In genomic region chr16:1349951-1350350, GRCh38 we compare ENCODE assay signal across 14 cellular contexts. TPM values are rescaled to one million over a fixed set of nuclear protein-coding genes. Genes with fewer than 3 reads are reported as not detected.
DNase-seq lines count a peak whose midpoint lies in the region; ATAC-seq and TF ChIP-seq lines count a peak whose summit lies in the region.
"Had no signal": no experiment of that assay in that cellular context is flagged by ENCODE, and none has a peak within 500 bp of the region (broad histone marks: within the 10 kb centered on the region; RNA-seq: fewer than 3 reads in every experiment).

No MANE protein-coding gene starts in this region.

- TF ChIP-seq POLR2A in HCT116 (IDR thresholded peaks at IDR 0.05; ENCODE audit: borderline replicate concordance, extremely low read depth, insufficient read depth, insufficient read length) = no peak

- BruUV-seq in HCT116 (replicated peaks; lab: Mats Ljungman, UMichigan) = no TSS peak

- no peak for TF ChIP-seq RAD21 in HCT116 (IDR thresholded peaks at IDR 0.05; ENCODE audit: low read depth)

- ATAC-seq in HCT116 = no peak
- no peak for ATAC-seq in activated T-helper 17 cell treated with anti-CD3 and anti-CD28 coated beads, Interleukin-2, amount 50 U/mL, for 72 hours (replicated peaks)
- no peak for ATAC-seq in naive thymus-derived CD8-positive, alpha-beta T cell
- ATAC-seq in lower lobe of right lung = no peak
- ATAC-seq in GM19324 (IDR thresholded peaks at IDR 0.05; ENCODE audit: low FRiP score, unreplicated experiment) = no peak
- no peak for ATAC-seq in GM19463 (IDR thresholded peaks at IDR 0.05; ENCODE audit: unreplicated experiment)

- no peaks in the 10 kb centered on the region for H3K27me3 ChIP-seq in CD4-positive, alpha-beta memory T cell (ENCODE audit: insufficient read depth, low read length)
- H3K27me3 ChIP-seq in HCT116 (ENCODE audit: insufficient read depth, low read length) = no peaks in the 10 kb centered on the region
- H3K27me3 ChIP-seq in lower lobe of right lung (ENCODE audit: low read depth) = no peaks in the 10 kb centered on the region

- peak overlapping the region; percentile 78; the same call in 1 of the 2 replicates for H3K4me2 ChIP-seq in HCT116 (ENCODE audit: low read length)

- RAD21 ChIA-PET in HCT116 (lab: Charles Lee; ENCODE audit: low non-redundant PET in 1 of 2, low total read pairs in 2 of 2, uncharacterized antibody in 2 of 2, unreplicated experiment in 2 of 2) = no interaction called here

- H3K9me3 ChIP-seq in CD4-positive, alpha-beta memory T cell (ENCODE audit: control insufficient read depth in 1 of 2, low read length in 2 of 2) = no peaks in the 10 kb centered on the region
- H3K9me3 ChIP-seq in HCT116 (ENCODE audit: control insufficient read depth in 1 of 2, insufficient read depth in 1 of 2, low read depth in 1 of 2, low read length in 2 of 2) (no peaks in the 10 kb centered on the region), lower lobe of right lung (no peaks in the 10 kb centered on the region)

- no peak overlapping the region for H2AFZ ChIP-seq in HCT116 (ENCODE audit: low read depth, low read length, poor library complexity, severe bottlenecking)

- no peak overlapping the region for H3K9ac ChIP-seq in HCT116 (ENCODE audit: low read length)

- TF ChIP-seq CTCF in HCT116 (IDR thresholded peaks at IDR 0.05 in 2 of 3, conservative IDR thresholded peaks at IDR 0.05 in 1 of 3; ENCODE audit: borderline replicate concordance in 1 of 3, insufficient read depth in 1 of 3, low read depth in 2 of 3, low read length in 2 of 3) (no peak), lower lobe of right lung (IDR thresholded peaks at IDR 0.05) (no peak)

- H3K36me3 Mint-ChIP-seq in CD4-positive, alpha-beta memory T cell = peaks cover 4 to 8% of the 10 kb centered on the region in 2 donors
- peaks cover 18% of the 10 kb centered on the region for H3K36me3 Mint-ChIP-seq in activated T-helper 17 cell treated with anti-CD3 and anti-CD28 coated beads, Interleukin-2, amount 50 U/mL, for 72 hours (ENCODE audit: low read depth)
- peaks cover 0 to 11% (median 0%) of the 10 kb centered on the region in 3 donors for H3K36me3 Mint-ChIP-seq in naive thymus-derived CD8-positive, alpha-beta T cell

- H3K36me3 ChIP-seq in CD4-positive, alpha-beta memory T cell (ENCODE audit: insufficient read depth, low read length) = peaks cover 17% of the 10 kb centered on the region
- H3K36me3 ChIP-seq in HCT116 (ENCODE audit: control insufficient read depth in 1 of 2, insufficient read depth in 2 of 2, low read length in 2 of 2) (peaks cover 0 to 9% of the 10 kb centered on the region in 2 experiments; a peak in 1 of 4 replicates), lower lobe of right lung (peaks cover 30% of the 10 kb centered on the region)

- peaks cover 15 to 39% (median 25%) of the 10 kb centered on the region in 4 donors for H3K4me1 Mint-ChIP-seq in CD4-positive, alpha-beta memory T cell
- H3K4me1 Mint-ChIP-seq in activated T-helper 17 cell treated with anti-CD3 and anti-CD28 coated beads, Interleukin-2, amount 50 U/mL, for 72 hours = peaks cover 10% of the 10 kb centered on the region
- H3K4me1 Mint-ChIP-seq in naive thymus-derived CD8-positive, alpha-beta T cell = peaks cover 11 to 35% (median 30%) of the 10 kb centered on the region in 4 donors

- peaks cover 48% of the 10 kb centered on the region for H3K79me2 ChIP-seq in HCT116 (ENCODE audit: insufficient read depth, low read length)

- H3K9me3 Mint-ChIP-seq in CD4-positive, alpha-beta memory T cell = peaks cover 0 to 11% (median 0%) of the 10 kb centered on the region in 8 donors
- no peaks in the 10 kb centered on the region for H3K9me3 Mint-ChIP-seq in activated T-helper 17 cell treated with anti-CD3 and anti-CD28 coated beads, Interleukin-2, amount 50 U/mL, for 72 hours
- H3K9me3 Mint-ChIP-seq in naive thymus-derived CD8-positive, alpha-beta T cell = peaks cover 0 to 2% (median 0%) of the 10 kb centered on the region in 9 donors

- no peak overlapping the region for H3K27ac ChIP-seq in CD4-positive, alpha-beta memory T cell (ENCODE audit: low read depth, low read length)
- H3K27ac ChIP-seq in HCT116 (ENCODE audit: low read depth, low read length) (no peak overlapping the region), lower lobe of right lung (no peak overlapping the region)
- H3K27ac ChIP-seq: epithelial cell of prostate had no signal

- intact Hi-C loops in CD4-positive, alpha-beta memory T cell (cut with micrococcal nuclease) = no loop called here
- intact Hi-C loops in HCT116 (cut with micrococcal nuclease) (no loop called here), lower lobe of right lung (cut with DNase I) (no loop called here)

- CTCF ChIA-PET in CD4-positive, alpha-beta memory T cell (lab: Charles Lee; ENCODE audit: partially characterized antibody) = interaction anchor here (0.6 kb wide), 1 partner anchor 14 kb away, joined by 3 read pairs; no protein-coding TSS in a partner anchor
- CTCF ChIA-PET in HCT116 (lab: Charles Lee) = no interaction called here

- H4K20me1 ChIP-seq in HCT116 (ENCODE audit: insufficient read depth) = no peaks in the 10 kb centered on the region

- no peaks in the 10 kb centered on the region for H3K27me3 Mint-ChIP-seq in CD4-positive, alpha-beta memory T cell
- no peaks in the 10 kb centered on the region for H3K27me3 Mint-ChIP-seq in activated T-helper 17 cell treated with anti-CD3 and anti-CD28 coated beads, Interleukin-2, amount 50 U/mL, for 72 hours
- H3K27me3 Mint-ChIP-seq in naive thymus-derived CD8-positive, alpha-beta T cell = no peaks in the 10 kb centered on the region

- H3K27ac Mint-ChIP-seq in CD4-positive, alpha-beta memory T cell = peak overlapping the region in 4 of 7 donors; percentile 37 to 85 (median 82)
- H3K27ac Mint-ChIP-seq in activated T-helper 17 cell treated with anti-CD3 and anti-CD28 coated beads, Interleukin-2, amount 50 U/mL, for 72 hours = no peak overlapping the region
- H3K27ac Mint-ChIP-seq in naive thymus-derived CD8-positive, alpha-beta T cell = peak overlapping the region in 6 of 10 donors; percentile 4 to 77 (median 71)

- DNase-seq in CD4-positive, alpha-beta memory T cell = peak in 1 of 5 donors; percentile 1
- DNase-seq in HCT116 (ENCODE audit: low read depth, low spot score) (no peak), lower lobe of right lung (no peak)
- no peak for DNase-seq in naive thymus-derived CD8-positive, alpha-beta T cell
- DNase-seq: activated gamma-delta T cell; C1 segment of cervical spinal cord; cerebellar nuclear complex; NCI-H1105 treated with DMSO at 0.1 percent for 48 hours; NCI-H345; stimulated activated CD4-positive, alpha-beta T cell treated with anti-CD3 and anti-CD28 coated beads, Interleukin-2, amount 100 ng/mL, for 48 hours had no signal

- peaks cover 23% of the 10 kb centered on the region for H3K4me1 ChIP-seq in CD4-positive, alpha-beta memory T cell (ENCODE audit: insufficient read depth, low read length)
- H3K4me1 ChIP-seq in HCT116 (ENCODE audit: control insufficient read depth in 1 of 2, insufficient read depth in 2 of 2, low read length in 2 of 2) (peaks cover 14 to 19% of the 10 kb centered on the region in 2 experiments), lower lobe of right lung (peaks cover 35% of the 10 kb centered on the region)

- POLR2A ChIA-PET in CD4-positive, alpha-beta memory T cell (lab: Charles Lee; ENCODE audit: partially characterized antibody) = interaction anchor here (0.8 to 1.9 kb wide), 3 partner anchors 10 to 41 kb away, joined by 3 to 7 read pairs (median 3); partner anchors contain the start of gene UBE2I
- POLR2A ChIA-PET in HCT116 (lab: Charles Lee) = no interaction called here
- POLR2A ChIA-PET in naive thymus-derived CD8-positive, alpha-beta T cell (lab: Charles Lee) = no interaction called here

- H3K4me3 Mint-ChIP-seq in CD4-positive, alpha-beta memory T cell = peak overlapping the region; percentile 22 to 82 (median 68)
- peak overlapping the region; percentile 76 for H3K4me3 Mint-ChIP-seq in activated T-helper 17 cell treated with anti-CD3 and anti-CD28 coated beads, Interleukin-2, amount 50 U/mL, for 72 hours
- H3K4me3 Mint-ChIP-seq in naive thymus-derived CD8-positive, alpha-beta T cell = peak overlapping the region in 9 of 10 donors; percentile 14 to 86 (median 66)

- no peak overlapping the region for H3K4me3 ChIP-seq in CD4-positive, alpha-beta memory T cell (ENCODE audit: low read length in 2 of 2)
- H3K4me3 ChIP-seq in HCT116 (replicated peaks in 1 of 2; ENCODE audit: low read depth in 1 of 2, low read length in 2 of 2) (no peak overlapping the region), lower lobe of right lung (no peak overlapping the region)

- H3K9me2 ChIP-seq in HCT116 (ENCODE audit: insufficient read depth) = no peaks in the 10 kb centered on the region

RNA-seq across cellular contexts. Expression of gene TSR3, which starts 1.7 kb away (rescaled TPM):
- 10 to 100 TPM; 38.1 to 40.3 TPM for total RNA-seq in CD4-positive, alpha-beta memory T cell
- polyA plus RNA-seq in CD4-positive, alpha-beta memory T cell = 100 to 1,000 TPM in 1 of 2 donors, 10 to 100 TPM in 1; 99.0 to 116 TPM
- total RNA-seq in HCT116 (2021; ENCODE audit: unreplicated experiment) (52.7 TPM), lower lobe of right lung (39.5 TPM)
- 40.4 and 42.8 TPM in 2 replicates for polyA plus RNA-seq in HCT116 (2012)
- total RNA-seq in activated T-helper 17 cell treated with anti-CD3 and anti-CD28 coated beads, Interleukin-2, amount 50 U/mL, for 72 hours = 10 to 100 TPM; 36.7 to 64.2 TPM
- total RNA-seq in naive thymus-derived CD8-positive, alpha-beta T cell = 10 to 100 TPM; 37.1 to 41.2 TPM
- polyA plus RNA-seq in naive thymus-derived CD8-positive, alpha-beta T cell = 10 to 100 TPM; 88.8 to 99.4 (median 96.3) TPM

RNA-seq across cellular contexts. Expression of gene GNPTG, which starts 1.8 kb away (rescaled TPM):
- 10 to 100 TPM; 58.7 to 61.5 TPM for total RNA-seq in CD4-positive, alpha-beta memory T cell
- polyA plus RNA-seq in CD4-positive, alpha-beta memory T cell = 10 to 100 TPM; 51.8 to 53.7 TPM
- 35.2 TPM for total RNA-seq in HCT116 (2021; ENCODE audit: unreplicated experiment)
- 31.4 and 34.6 TPM in 2 replicates for polyA plus RNA-seq in HCT116 (2012)
- total RNA-seq in activated T-helper 17 cell treated with anti-CD3 and anti-CD28 coated beads, Interleukin-2, amount 50 U/mL, for 72 hours = 10 to 100 TPM; 22.6 to 24.4 TPM
- 10 to 100 TPM; 56.9 to 65.2 TPM for total RNA-seq in naive thymus-derived CD8-positive, alpha-beta T cell
- 10 to 100 TPM; 44.4 to 57.8 (median 56.6) TPM for polyA plus RNA-seq in naive thymus-derived CD8-positive, alpha-beta T cell
- 89.5 TPM for total RNA-seq in lower lobe of right lung

RNA-seq across cellular contexts. Expression of gene BAIAP3, which starts 16.5 kb away (rescaled TPM):
- total RNA-seq in CD4-positive, alpha-beta memory T cell = 10 to 100 TPM; 18.3 to 19.7 TPM
- 1 to 10 TPM; 1.0 to 6.7 TPM for polyA plus RNA-seq in CD4-positive, alpha-beta memory T cell
- total RNA-seq in HCT116 (2021; ENCODE audit: unreplicated experiment) (44.7 TPM), lower lobe of right lung (8.4 TPM)
- 37.2 and 44.8 TPM in 2 replicates for polyA plus RNA-seq in HCT116 (2012)
- total RNA-seq in activated T-helper 17 cell treated with anti-CD3 and anti-CD28 coated beads, Interleukin-2, amount 50 U/mL, for 72 hours = 1 to 10 TPM in 1 of 2 donors, under 1 TPM in 1; 0.71 to 2.2 TPM
- total RNA-seq in naive thymus-derived CD8-positive, alpha-beta T cell = 1 to 10 TPM; 3.0 to 5.3 TPM
- polyA plus RNA-seq in naive thymus-derived CD8-positive, alpha-beta T cell = 1 to 10 TPM in 1 of 3 donors, under 1 TPM in 2; 0.06 to 1.5 (median 0.85) TPM

RNA-seq across cellular contexts. Expression of gene UBE2I, which starts 40.5 kb away (rescaled TPM):
- total RNA-seq in CD4-positive, alpha-beta memory T cell = 100 to 1,000 TPM; 170 to 177 TPM
- polyA plus RNA-seq in CD4-positive, alpha-beta memory T cell = 100 to 1,000 TPM; 100 to 106 TPM
- 212 TPM for total RNA-seq in HCT116 (2021; ENCODE audit: unreplicated experiment)
- polyA plus RNA-seq in HCT116 (2012) = 96.9 and 135 TPM in 2 replicates
- 100 to 1,000 TPM; 204 to 206 TPM for total RNA-seq in activated T-helper 17 cell treated with anti-CD3 and anti-CD28 coated beads, Interleukin-2, amount 50 U/mL, for 72 hours
- total RNA-seq in naive thymus-derived CD8-positive, alpha-beta T cell = 100 to 1,000 TPM; 236 to 250 TPM
- polyA plus RNA-seq in naive thymus-derived CD8-positive, alpha-beta T cell = 10 to 100 TPM; 87.5 to 89.6 (median 89.0) TPM
- total RNA-seq in lower lobe of right lung = 93.4 TPM
